8 cellular contexts compared by ENCODE assay signal in the genomic region with DNA sequence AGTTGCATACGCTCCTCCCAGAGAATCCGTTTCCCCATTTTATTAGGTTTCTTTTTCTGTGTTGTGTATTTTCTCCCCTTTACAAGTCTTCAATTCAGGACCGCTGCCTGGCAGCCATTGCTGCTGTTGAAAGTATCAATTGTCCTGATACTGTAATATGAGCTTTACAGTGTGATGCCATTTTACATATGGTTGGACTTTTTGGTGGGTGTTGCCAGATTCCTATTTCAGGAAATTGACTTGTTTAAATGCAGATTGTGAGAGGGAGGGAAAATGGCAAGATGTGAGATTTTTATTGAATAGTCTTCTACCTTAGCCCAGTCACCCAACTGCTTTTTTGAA. TPM values are rescaled to one million over a fixed set of nuclear protein-coding genes. Genes with fewer than 3 reads are reported as not detected.
DNase-seq lines count a peak whose midpoint lies in the region; ATAC-seq, FAIRE-seq and TF ChIP-seq lines count a peak whose summit lies in the region.

No MANE protein-coding gene starts in this region.

- FAIRE-seq in HTR-8/SVneo (lab: Jason Lieb, UNC) = no peak

- H3K27me3 ChIP-seq in colonic mucosa (no peaks in the 10 kb centered on the region), muscle layer of colon (ENCODE audit: control insufficient read depth in 1 of 2, insufficient read depth in 2 of 2, low read length in 2 of 2) (no peaks in the 10 kb centered on the region)

- peak overlapping the region; percentile 94 for H3K27ac ChIP-seq in colonic mucosa
- H3K27ac ChIP-seq in muscle layer of colon (ENCODE audit: low read depth, low read length) = peak overlapping the region; percentile 90

- no peak for ATAC-seq in HG03442 (IDR thresholded peaks at IDR 0.05; ENCODE audit: unreplicated experiment)

- peak overlapping the region; percentile 80 to 94 for H3K9ac ChIP-seq in colonic mucosa (ENCODE audit: low read depth in 2 of 2, low read length in 2 of 2)
- H3K9ac ChIP-seq in muscle layer of colon (ENCODE audit: low read length) = peak overlapping the region; percentile 95

- H3K4me3 ChIP-seq in colonic mucosa = peak overlapping the region; percentile 91
- H3K4me3 ChIP-seq in muscle layer of colon (ENCODE audit: low read depth in 1 of 2, low read length in 2 of 2) = peak overlapping the region; percentile 73 to 98

- H3K36me3 ChIP-seq in colonic mucosa (no peaks in the 10 kb centered on the region), muscle layer of colon (ENCODE audit: insufficient read depth, low read length) (no peaks in the 10 kb centered on the region)

- no peak for TF ChIP-seq CTCF in colonic mucosa (IDR thresholded peaks at IDR 0.05)

- H3K9me3 ChIP-seq in colonic mucosa (no peaks in the 10 kb centered on the region), muscle layer of colon (ENCODE audit: low read length) (no peaks in the 10 kb centered on the region)

- peak; percentile 42 for DNase-seq in NCI-H2029 (lab: John Stamatoyannopoulos, UW)
- no peak for DNase-seq in NCI-H2029 treated with DMSO at 0.1 percent for 48 hours (lab: John Stamatoyannopoulos, UW)
- peak; percentile 22 for DNase-seq in NCI-H526 treated with DMSO at 0.1 percent for 48 hours (lab: John Stamatoyannopoulos, UW)
- DNase-seq in colonic mucosa = no peak
- no peak for DNase-seq in ureter (ENCODE audit: low spot score)
- no peak for DNase-seq in HTR-8/SVneo (ENCODE audit: insufficient read length, low spot score)

- intact Hi-C loops in colonic mucosa (cut with DNase I) = no loop called here

- H3K4me1 ChIP-seq in colonic mucosa (peaks cover 11% of the 10 kb centered on the region), muscle layer of colon (ENCODE audit: insufficient read depth, low read length) (peaks cover 37% of the 10 kb centered on the region)

RNA-seq across cellular contexts. Expression of a gene that starts 1.2 kb away (rescaled TPM):
- total RNA-seq in colonic mucosa = 10 to 100 TPM; 29.7 to 31.3 TPM
- total RNA-seq in ureter = 40.1 TPM

RNA-seq across cellular contexts. Expression of a gene that starts 43.7 kb away (rescaled TPM):
- total RNA-seq in colonic mucosa (10 to 100 TPM; 46.2 to 70.7 TPM), ureter (49.2 TPM)

Comparison
In these comparisons a context has a peak if more than half of its experiments do, and no peak if none do; other contexts are left out.
1. DNase-seq: peak in NCI-H2029 (single experiment) and NCI-H526 treated with DMSO at 0.1 percent for 48 hours (single experiment); none in NCI-H2029 treated with DMSO at 0.1 percent for 48 hours (single experiment), colonic mucosa (single experiment), ureter (single experiment) and HTR-8/SVneo (single experiment).